ENCODE assay signal across 29 cellular contexts in genomic region chr6:99912657-99913056, GRCh38.
"Had no signal": no experiment of that assay in that cellular context is flagged by ENCODE, and none has a peak within 500 bp of the region (broad histone marks: within the 10 kb centered on the region; RNA-seq: fewer than 3 reads in every experiment).

No MANE protein-coding gene starts in this region.

- FAIRE-seq: HTR-8/SVneo, K562, RCC 7860 had no signal

- H3K9me3 ChIP-seq: SJSA1 had no signal

- H3K27me3 ChIP-seq: SJSA1 had no signal

- H3K4me2 ChIP-seq: KMS-11 had no signal

- H3K36me3 ChIP-seq: SJSA1 had no signal

- H3K4me1 ChIP-seq: SJSA1 had no signal

- H3K4me1 Mint-ChIP-seq: IgD-negative memory B cell had no signal

- H3K27ac Mint-ChIP-seq: IgD-negative memory B cell had no signal

- H3K4me3 ChIP-seq: K562, SJSA1, SK-N-MC had no signal

- H3K27ac ChIP-seq: HL-60, KMS-11, SJSA1, SK-N-MC had no signal

- ATAC-seq: K562 had no signal

- DNase-seq: Kasumi-1, MM.1S, NCI-H1092, NCI-H1105 treated with DMSO at 0.1 percent for 48 hours, NCI-H1417 treated with DMSO at 0.1 percent for 48 hours, NCI-H146, NCI-H1694 treated with DMSO at 0.1 percent for 48 hours, NCI-H1930, NCI-H2081, NCI-H2171, NCI-H226, NCI-H446, NCI-H510A, NCI-H524 treated with DMSO at 0.1 percent for 48 hours, NCI-H69, NCI-H774, Right ventricle myocardium superior, RPMI8226, SIG-M5, SW 1271, T-helper 1 cell had no signal

- H3K36me3 Mint-ChIP-seq: IgD-negative memory B cell had no signal

- H3K4me3 Mint-ChIP-seq: IgD-negative memory B cell had no signal
